Comparison of ENCODE assay signal across 24 cellular contexts in genomic region chr3:12815719-12816118, GRCh38. TPM values are rescaled to one million over a fixed set of nuclear protein-coding genes. Genes with fewer than 3 reads are reported as not detected.
DNase-seq lines count a peak whose midpoint lies in the region; ATAC-seq, FAIRE-seq and TF ChIP-seq lines count a peak whose summit lies in the region.
"Had no signal": no experiment of that assay in that cellular context is flagged by ENCODE, and none has a peak within 500 bp of the region (broad histone marks: within the 10 kb centered on the region; RNA-seq: fewer than 3 reads in every experiment).

No MANE protein-coding gene starts in this region.

- H3K9ac ChIP-seq in HepG2 (ENCODE audit: insufficient read depth, low read depth, low read length) (no peak overlapping the region), endodermal cell (ENCODE audit: extremely low read depth, low read length, poor library complexity, severe bottlenecking) (no peak overlapping the region)
- H3K9ac ChIP-seq: GM23248, KMS-11 had no signal

- no peaks in the 10 kb centered on the region for H3K79me2 ChIP-seq in HepG2 (ENCODE audit: insufficient read depth, low read length)

- no TSS peak for BruUV-seq in HepG2 (replicated peaks; lab: Mats Ljungman, UMichigan)

- in situ Hi-C loops in HepG2 (cut with HindIII; ENCODE audit: extremely low pct_ligation_motif_present, low pct_unique_long_range_greater_than_20kb), result no loop called here

- no peaks in the 10 kb centered on the region for H3K27me3 Mint-ChIP-seq in endodermal cell (ENCODE audit: insufficient read depth)
- no peaks in the 10 kb centered on the region for H3K27me3 Mint-ChIP-seq in activated CD8-positive, alpha-beta T cell treated with anti-CD3 and anti-CD28 coated beads, Interleukin-2, amount 10 ng/mL, durations not matched to agents 7 days and 5 days (ENCODE audit: low read depth)
- H3K27me3 Mint-ChIP-seq in activated CD8-positive, alpha-beta T cell treated with anti-CD3 and anti-CD28 coated beads for 36 hours, result no peaks in the 10 kb centered on the region

- H3K9me3 Mint-ChIP-seq in endodermal cell, result no peaks in the 10 kb centered on the region
- H3K9me3 Mint-ChIP-seq in activated CD8-positive, alpha-beta T cell treated with anti-CD3 and anti-CD28 coated beads, Interleukin-2, amount 10 ng/mL, durations not matched to agents 7 days and 5 days (ENCODE audit: insufficient read depth), result no peaks in the 10 kb centered on the region
- no peaks in the 10 kb centered on the region for H3K9me3 Mint-ChIP-seq in activated CD8-positive, alpha-beta T cell treated with anti-CD3 and anti-CD28 coated beads for 36 hours
- H3K9me3 Mint-ChIP-seq: CD8-positive, alpha-beta T cell; HFFc6 had no signal

- H3K27me3 ChIP-seq in HepG2 (ENCODE audit: control insufficient read depth in 1 of 2, insufficient read depth in 2 of 2, low read length in 2 of 2) (peaks cover 16 to 65% of the 10 kb centered on the region in 2 experiments), right lobe of liver (no peaks in the 10 kb centered on the region), endodermal cell (ENCODE audit: control insufficient read depth, insufficient read depth, low read length, poor library complexity, severe bottlenecking) (no peaks in the 10 kb centered on the region)
- H3K27me3 ChIP-seq: Peyer's patch had no signal

- TF ChIP-seq EP300 in HepG2 (IDR thresholded peaks at IDR 0.05; ENCODE audit: low read depth in 2 of 2, low read length in 2 of 2) (no peak), HepG2 (CRISPR knock-in tag; IDR thresholded peaks at IDR 0.05; ENCODE audit: borderline replicate concordance) (no peak)

- WGBS in HepG2 (ENCODE audit: low lambda C conversion rate), result no CpG with 5 or more reads among the region's 9 CpGs
- no CpG with 5 or more reads among the region's 9 CpGs for WGBS in right lobe of liver (ENCODE audit: insufficient coverage, low coverage, low lambda C conversion rate, missing lambda C conversion rate)
- 77 to 89% methylated on average over 3 to 9 of the region's 9 CpGs for WGBS in endodermal cell (ENCODE audit: insufficient coverage in 1 of 2, insufficient read length in 1 of 2), 2 experiments

- intact Hi-C loops in HepG2 (cut with micrococcal nuclease; ENCODE audit: unreplicated experiment) (no loop called here), right lobe of liver (cut with DNase I) (no loop called here), mucosa of descending colon (cut with DNase I, micrococcal nuclease) (no loop called here)
- intact Hi-C loops in activated CD8-positive, alpha-beta T cell treated with anti-CD3 and anti-CD28 coated beads for 36 hours (cut with micrococcal nuclease), result no loop called here

- no peak for TF ChIP-seq RAD21 in HepG2 (CRISPR knock-in tag; IDR thresholded peaks at IDR 0.05)

- no peaks in the 10 kb centered on the region for H3K9me3 ChIP-seq in HepG2 (ENCODE audit: low read length)
- no peaks in the 10 kb centered on the region for H3K9me3 ChIP-seq in right lobe of liver
- no peaks in the 10 kb centered on the region for H3K9me3 ChIP-seq in endodermal cell (ENCODE audit: control insufficient read depth, low read length)
- no peaks in the 10 kb centered on the region for H3K9me3 ChIP-seq in mucosa of descending colon
- H3K9me3 ChIP-seq: Peyer's patch had no signal

- POLR2A ChIA-PET in HepG2 (lab: Yijun Ruan, JAX), result no interaction called here
- POLR2A ChIA-PET in activated CD8-positive, alpha-beta T cell treated with anti-CD3 and anti-CD28 coated beads, Interleukin-2, amount 10 ng/mL, durations not matched to agents 7 days and 5 days (lab: Charles Lee), result no interaction called here
- POLR2A ChIA-PET in activated CD8-positive, alpha-beta T cell treated with anti-CD3 and anti-CD28 coated beads for 36 hours (lab: Charles Lee), result interaction anchor here (15.2 kb wide), 1 partner anchor 18 kb away, joined by 155 read pairs; no protein-coding TSS in a partner anchor

- H3K4me1 ChIP-seq in HepG2 (ENCODE audit: insufficient read depth, low read length), result 0 out of 2 replicates have a peak, but pooled peaks cover 4% of the 10 kb centered on the region
- no peaks in the 10 kb centered on the region for H3K4me1 ChIP-seq in right lobe of liver
- H3K4me1 ChIP-seq in endodermal cell (ENCODE audit: control insufficient read depth, insufficient read depth, low read length), result no peaks in the 10 kb centered on the region
- peaks cover under 1% of the 10 kb centered on the region for H3K4me1 ChIP-seq in mucosa of descending colon (ENCODE audit: low read depth)
- H3K4me1 ChIP-seq: Peyer's patch had no signal

- no peak for TF ChIP-seq POLR2A in HepG2 (IDR thresholded peaks at IDR 0.05; ENCODE audit: insufficient read depth in 1 of 2, low read depth in 2 of 2, low read length in 2 of 2)
- no peak for TF ChIP-seq POLR2A in right lobe of liver (IDR thresholded peaks at IDR 0.05)

- H3K36me3 Mint-ChIP-seq in endodermal cell (ENCODE audit: low read depth), result no peaks in the 10 kb centered on the region
- H3K36me3 Mint-ChIP-seq in activated CD8-positive, alpha-beta T cell treated with anti-CD3 and anti-CD28 coated beads, Interleukin-2, amount 10 ng/mL, durations not matched to agents 7 days and 5 days (ENCODE audit: low read depth), result no peaks in the 10 kb centered on the region
- no peaks in the 10 kb centered on the region for H3K36me3 Mint-ChIP-seq in activated CD8-positive, alpha-beta T cell treated with anti-CD3 and anti-CD28 coated beads for 36 hours (ENCODE audit: low read depth)
- H3K36me3 Mint-ChIP-seq: CD8-positive, alpha-beta T cell had no signal

- H3K4me1 Mint-ChIP-seq in endodermal cell, result peaks cover 2% of the 10 kb centered on the region
- peaks cover 3% of the 10 kb centered on the region for H3K4me1 Mint-ChIP-seq in activated CD8-positive, alpha-beta T cell treated with anti-CD3 and anti-CD28 coated beads, Interleukin-2, amount 10 ng/mL, durations not matched to agents 7 days and 5 days (ENCODE audit: low read depth)
- peaks cover 1% of the 10 kb centered on the region for H3K4me1 Mint-ChIP-seq in activated CD8-positive, alpha-beta T cell treated with anti-CD3 and anti-CD28 coated beads for 36 hours (ENCODE audit: low read depth)

- H3K4me3 ChIP-seq in HepG2 (replicated peaks in 1 of 3; ENCODE audit: insufficient read depth in 1 of 3, low read depth in 2 of 3, low read length in 3 of 3), result no peak overlapping the region
- H3K4me3 ChIP-seq in right lobe of liver, result no peak overlapping the region
- no peak overlapping the region for H3K4me3 ChIP-seq in endodermal cell (ENCODE audit: low read length)
- no peak overlapping the region for H3K4me3 ChIP-seq in mucosa of descending colon
- H3K4me3 ChIP-seq: GM23248, Peyer's patch, SK-N-MC had no signal

- no peak for DNase-seq in HepG2 (ENCODE audit: low spot score)
- DNase-seq in right lobe of liver, result no peak
- DNase-seq in RPMI8226, result peak; percentile 52
- DNase-seq in endodermal cell, result peak; percentile 77
- no peak for DNase-seq in activated CD8-positive, alpha-beta T cell treated with anti-CD3 and anti-CD28 coated beads, Interleukin-2, amount 10 ng/mL, durations not matched to agents 7 days and 5 days
- no peak for DNase-seq in activated CD8-positive, alpha-beta T cell treated with anti-CD3 and anti-CD28 coated beads for 36 hours
- no peak for DNase-seq in mucosa of descending colon
- DNase-seq: 8988T; CD8-positive, alpha-beta T cell; DMS79; GM23248; HFFc6; NCI-H1048; NCI-H146; NCI-H2081; NCI-H510A treated with DMSO at 0.1 percent for 48 hours; Peyer's patch; Right ventricle myocardium superior had no signal

- no peak overlapping the region for H3K4me3 Mint-ChIP-seq in endodermal cell
- no peak overlapping the region for H3K4me3 Mint-ChIP-seq in activated CD8-positive, alpha-beta T cell treated with anti-CD3 and anti-CD28 coated beads, Interleukin-2, amount 10 ng/mL, durations not matched to agents 7 days and 5 days
- no peak overlapping the region for H3K4me3 Mint-ChIP-seq in activated CD8-positive, alpha-beta T cell treated with anti-CD3 and anti-CD28 coated beads for 36 hours
- H3K4me3 Mint-ChIP-seq: CD8-positive, alpha-beta T cell; HFFc6 had no signal

- H3K27ac ChIP-seq in HepG2 (ENCODE audit: extremely low read length, insufficient read depth, low read length) (no peak overlapping the region), right lobe of liver (no peak overlapping the region), endodermal cell (ENCODE audit: low read depth, low read length) (no peak overlapping the region)
- H3K27ac ChIP-seq: GM23248, KMS-11, Peyer's patch, SK-N-MC had no signal

- CTCF ChIA-PET in HepG2 (lab: Yijun Ruan, JAX; ENCODE audit: low intra/inter-chr PET ratio, low total read pairs), result no interaction called here
- CTCF ChIA-PET in activated CD8-positive, alpha-beta T cell treated with anti-CD3 and anti-CD28 coated beads, Interleukin-2, amount 10 ng/mL, durations not matched to agents 7 days and 5 days (lab: Charles Lee), result no interaction called here
- CTCF ChIA-PET in activated CD8-positive, alpha-beta T cell treated with anti-CD3 and anti-CD28 coated beads for 36 hours (lab: Charles Lee), result no interaction called here

- FAIRE-seq in HepG2 (lab: Jason Lieb, UNC), result no peak
- FAIRE-seq: D721Med, G401.6, GM19239 had no signal

- H4K20me1 ChIP-seq in HepG2 (ENCODE audit: insufficient read depth, low read length), result no peaks in the 10 kb centered on the region

- H3K36me3 ChIP-seq in HepG2 (replicated peaks in 1 of 2; ENCODE audit: control insufficient read depth in 1 of 2, insufficient read depth in 2 of 2, low read length in 2 of 2) (no peaks in the 10 kb centered on the region), right lobe of liver (no peaks in the 10 kb centered on the region), endodermal cell (ENCODE audit: control insufficient read depth, insufficient read depth, low read length) (no peaks in the 10 kb centered on the region), mucosa of descending colon (ENCODE audit: low read depth) (no peaks in the 10 kb centered on the region)

- ATAC-seq in HepG2 (peak; percentile 13; the same call in 1 of the 3 replicates), right lobe of liver (no peak), GM21423 (IDR thresholded peaks at IDR 0.05; ENCODE audit: unreplicated experiment) (no peak), mucosa of descending colon (no peak)
- no peak for ATAC-seq in activated CD8-positive, alpha-beta T cell treated with anti-CD3 and anti-CD28 coated beads, Interleukin-2, amount 10 ng/mL, durations not matched to agents 7 days and 5 days
- no peak for ATAC-seq in activated CD8-positive, alpha-beta T cell treated with anti-CD3 and anti-CD28 coated beads for 36 hours
- ATAC-seq: CD8-positive, alpha-beta T cell had no signal

- H3K27ac Mint-ChIP-seq in endodermal cell, result no peak overlapping the region
- no peak overlapping the region for H3K27ac Mint-ChIP-seq in activated CD8-positive, alpha-beta T cell treated with anti-CD3 and anti-CD28 coated beads, Interleukin-2, amount 10 ng/mL, durations not matched to agents 7 days and 5 days
- H3K27ac Mint-ChIP-seq in activated CD8-positive, alpha-beta T cell treated with anti-CD3 and anti-CD28 coated beads for 36 hours, result no peak overlapping the region
- H3K27ac Mint-ChIP-seq: CD8-positive, alpha-beta T cell; HFFc6 had no signal

- TF ChIP-seq CTCF in HepG2 (CRISPR knock-in tag; IDR thresholded peaks at IDR 0.05), result no peak
- TF ChIP-seq CTCF in right lobe of liver (IDR thresholded peaks at IDR 0.05), result no peak
- peak; percentile 62 for TF ChIP-seq CTCF in endodermal cell (conservative IDR thresholded peaks at IDR 0.05)
- no peak for TF ChIP-seq CTCF in activated CD8-positive, alpha-beta T cell treated with anti-CD3 and anti-CD28 coated beads for 36 hours (IDR thresholded peaks at IDR 0.05)
- no peak for TF ChIP-seq CTCF in mucosa of descending colon (IDR thresholded peaks at IDR 0.05)

- H2AFZ ChIP-seq in HepG2 (ENCODE audit: low read length), result no peak overlapping the region
- H2AFZ ChIP-seq: GM23248 had no signal

- no peak overlapping the region for H3K4me2 ChIP-seq in HepG2 (ENCODE audit: low read depth, low read length)
- H3K4me2 ChIP-seq: KMS-11 had no signal

RNA-seq across cellular contexts. Expression of gene CAND2, which starts 19.2 kb away (rescaled TPM):
- not detected in 2 replicates for total RNA-seq in HepG2 (2016; rRNA removed; fragmentation: Illumina TruSeq; extraction: Trizol)
- total RNA-seq in HepG2 (2016; cell fraction: cytosol; rRNA removed; fragmentation: Illumina TruSeq; extraction: Trizol; ENCODE audit: low read depth), result not detected in 2 replicates
- not detected in 2 replicates for total RNA-seq in HepG2 (2016; cell fraction: insoluble cytoplasmic fraction; rRNA removed; fragmentation: Illumina TruSeq; extraction: Trizol)
- total RNA-seq in HepG2 (2016; cell fraction: membrane; rRNA removed; fragmentation: Illumina TruSeq; extraction: Trizol), result not detected in 2 replicates
- not detected in 2 replicates for total RNA-seq in HepG2 (2016; cell fraction: nucleus; rRNA removed; fragmentation: Illumina TruSeq; extraction: Trizol)
- polyA plus RNA-seq in HepG2 (2011; rRNA removed), result 0.01 and 0.09 TPM in 2 replicates
- 0.03 TPM in 1 of 2 replicates, not detected in the other for polyA plus RNA-seq in HepG2 (2011; cell fraction: cytosol; rRNA removed)
- polyA plus RNA-seq in HepG2 (2011; cell fraction: nucleus; rRNA removed), result 0.05 and 0.12 TPM in 2 replicates
- 0.07 and 0.13 TPM in 2 replicates for polyA plus RNA-seq in HepG2 (2012)
- polyA plus RNA-seq in HepG2 (2016; cell fraction: cytosol; fragmentation: Illumina TruSeq; extraction: Trizol; ENCODE audit: low read depth), result not detected in 2 replicates
- polyA plus RNA-seq in HepG2 (2016; cell fraction: insoluble cytoplasmic fraction; fragmentation: Illumina TruSeq; extraction: Trizol; ENCODE audit: low read depth), result not detected in 2 replicates
- polyA plus RNA-seq in HepG2 (2016; cell fraction: membrane; fragmentation: Illumina TruSeq; extraction: Trizol; ENCODE audit: low read depth), result not detected in 2 replicates
- polyA plus RNA-seq in HepG2 (2016; cell fraction: nucleus; fragmentation: Illumina TruSeq; extraction: Trizol; ENCODE audit: insufficient read depth, low read depth), result not detected in 2 replicates
- polyA minus RNA-seq in HepG2 (2011; rRNA and poly(A)+ RNA removed; ENCODE audit: low replicate concordance), result 0.04 and 0.26 TPM in 2 replicates
- not detected in 2 replicates for polyA minus RNA-seq in HepG2 (2011; cell fraction: cytosol; rRNA and poly(A)+ RNA removed)
- 0.12 TPM in 1 of 2 replicates, not detected in the other for polyA minus RNA-seq in HepG2 (2011; cell fraction: nucleus; rRNA and poly(A)+ RNA removed)
- 1 to 10 TPM in 2 of 6 experiments, under 1 TPM in 4; 0.61 to 4.4 (median 0.77) TPM for total RNA-seq in right lobe of liver
- total RNA-seq in endodermal cell, result 10 to 100 TPM in 1 of 2 donors, 1 to 10 TPM in 1; 7.8 to 15.0 TPM
- 12.4 TPM for polyA plus RNA-seq in endodermal cell (2013, experiment 1 of 2)
- polyA plus RNA-seq in endodermal cell (2013, experiment 2 of 2), result 10.1 TPM
- total RNA-seq in activated CD8-positive, alpha-beta T cell treated with anti-CD3 and anti-CD28 coated beads, Interleukin-2, amount 10 ng/mL, durations not matched to agents 7 days and 5 days, result under 1 TPM; 0.31 to 0.53 TPM
- total RNA-seq in activated CD8-positive, alpha-beta T cell treated with anti-CD3 and anti-CD28 coated beads for 36 hours, result 1 to 10 TPM; 1.5 to 1.9 TPM
- total RNA-seq in mucosa of descending colon, result 10 to 100 TPM in 1 of 3 donors, 1 to 10 TPM in 2; 1.3 to 14.1 (median 1.4) TPM

RNA-seq across cellular contexts. Expression of gene RPL32, which starts 25.6 kb away (rescaled TPM):
- 1,781 and 2,179 TPM in 2 replicates for total RNA-seq in HepG2 (2016; rRNA removed; fragmentation: Illumina TruSeq; extraction: Trizol)
- total RNA-seq in HepG2 (2016; cell fraction: cytosol; rRNA removed; fragmentation: Illumina TruSeq; extraction: Trizol; ENCODE audit: low read depth), result 3,269 and 3,354 TPM in 2 replicates
- 1,702 and 2,262 TPM in 2 replicates for total RNA-seq in HepG2 (2016; cell fraction: insoluble cytoplasmic fraction; rRNA removed; fragmentation: Illumina TruSeq; extraction: Trizol)
- 4,253 and 4,526 TPM in 2 replicates for total RNA-seq in HepG2 (2016; cell fraction: membrane; rRNA removed; fragmentation: Illumina TruSeq; extraction: Trizol)
- total RNA-seq in HepG2 (2016; cell fraction: nucleus; rRNA removed; fragmentation: Illumina TruSeq; extraction: Trizol), result 560 and 609 TPM in 2 replicates
- polyA plus RNA-seq in HepG2 (2011; rRNA removed), result 2,268 and 2,401 TPM in 2 replicates
- polyA plus RNA-seq in HepG2 (2011; cell fraction: cytosol; rRNA removed), result 1,778 and 1,795 TPM in 2 replicates
- polyA plus RNA-seq in HepG2 (2011; cell fraction: nucleus; rRNA removed), result 459 and 538 TPM in 2 replicates
- 2,727 and 3,505 TPM in 2 replicates for polyA plus RNA-seq in HepG2 (2012)
- polyA plus RNA-seq in HepG2 (2016; cell fraction: cytosol; fragmentation: Illumina TruSeq; extraction: Trizol; ENCODE audit: low read depth), result 4,453 and 4,819 TPM in 2 replicates
- polyA plus RNA-seq in HepG2 (2016; cell fraction: insoluble cytoplasmic fraction; fragmentation: Illumina TruSeq; extraction: Trizol; ENCODE audit: low read depth), result 2,446 and 2,535 TPM in 2 replicates
- polyA plus RNA-seq in HepG2 (2016; cell fraction: membrane; fragmentation: Illumina TruSeq; extraction: Trizol; ENCODE audit: low read depth), result 4,866 and 4,953 TPM in 2 replicates
- 1,119 and 1,145 TPM in 2 replicates for polyA plus RNA-seq in HepG2 (2016; cell fraction: nucleus; fragmentation: Illumina TruSeq; extraction: Trizol; ENCODE audit: insufficient read depth, low read depth)
- 371 and 1,174 TPM in 2 replicates for polyA minus RNA-seq in HepG2 (2011; rRNA and poly(A)+ RNA removed; ENCODE audit: low replicate concordance)
- polyA minus RNA-seq in HepG2 (2011; cell fraction: cytosol; rRNA and poly(A)+ RNA removed), result 694 and 812 TPM in 2 replicates
- polyA minus RNA-seq in HepG2 (2011; cell fraction: nucleus; rRNA and poly(A)+ RNA removed), result 216 and 257 TPM in 2 replicates
- 100 to 1,000 TPM; 322 to 555 (median 472) TPM for total RNA-seq in right lobe of liver
- total RNA-seq in endodermal cell, result 1,000 to 10,000 TPM; 1,362 to 1,580 TPM
- 2,723 TPM for polyA plus RNA-seq in endodermal cell (2013, experiment 1 of 2)
- 2,594 TPM for polyA plus RNA-seq in endodermal cell (2013, experiment 2 of 2)
- total RNA-seq in activated CD8-positive, alpha-beta T cell treated with anti-CD3 and anti-CD28 coated beads, Interleukin-2, amount 10 ng/mL, durations not matched to agents 7 days and 5 days, result 1,000 to 10,000 TPM; 1,764 to 1,890 TPM
- 1,000 to 10,000 TPM; 2,861 to 2,981 TPM for total RNA-seq in activated CD8-positive, alpha-beta T cell treated with anti-CD3 and anti-CD28 coated beads for 36 hours
- 1,000 to 10,000 TPM; 1,042 to 1,233 (median 1,185) TPM for total RNA-seq in mucosa of descending colon

RNA-seq across cellular contexts. Expression of gene TMEM40, which starts 56.7 kb away (rescaled TPM):
- total RNA-seq in HepG2 (2016; rRNA removed; fragmentation: Illumina TruSeq; extraction: Trizol), result not detected in 2 replicates
- not detected in 2 replicates for total RNA-seq in HepG2 (2016; cell fraction: cytosol; rRNA removed; fragmentation: Illumina TruSeq; extraction: Trizol; ENCODE audit: low read depth)
- total RNA-seq in HepG2 (2016; cell fraction: insoluble cytoplasmic fraction; rRNA removed; fragmentation: Illumina TruSeq; extraction: Trizol), result 0.09 TPM in 1 of 2 replicates, not detected in the other
- total RNA-seq in HepG2 (2016; cell fraction: membrane; rRNA removed; fragmentation: Illumina TruSeq; extraction: Trizol), result 0.12 TPM in 1 of 2 replicates, not detected in the other
- total RNA-seq in HepG2 (2016; cell fraction: nucleus; rRNA removed; fragmentation: Illumina TruSeq; extraction: Trizol), result not detected in 2 replicates
- polyA plus RNA-seq in HepG2 (2011; rRNA removed), result 0.16 and 0.22 TPM in 2 replicates
- 0.11 and 0.21 TPM in 2 replicates for polyA plus RNA-seq in HepG2 (2011; cell fraction: cytosol; rRNA removed)
- polyA plus RNA-seq in HepG2 (2011; cell fraction: nucleus; rRNA removed), result not detected in 2 replicates
- polyA plus RNA-seq in HepG2 (2012), result 0.29 TPM in 1 of 2 replicates, not detected in the other
- not detected in 2 replicates for polyA plus RNA-seq in HepG2 (2016; cell fraction: cytosol; fragmentation: Illumina TruSeq; extraction: Trizol; ENCODE audit: low read depth)
- polyA plus RNA-seq in HepG2 (2016; cell fraction: insoluble cytoplasmic fraction; fragmentation: Illumina TruSeq; extraction: Trizol; ENCODE audit: low read depth), result not detected in 2 replicates
- 0.51 TPM in 1 of 2 replicates, not detected in the other for polyA plus RNA-seq in HepG2 (2016; cell fraction: membrane; fragmentation: Illumina TruSeq; extraction: Trizol; ENCODE audit: low read depth)
- polyA plus RNA-seq in HepG2 (2016; cell fraction: nucleus; fragmentation: Illumina TruSeq; extraction: Trizol; ENCODE audit: insufficient read depth, low read depth), result not detected in 2 replicates
- polyA minus RNA-seq in HepG2 (2011; rRNA and poly(A)+ RNA removed; ENCODE audit: low replicate concordance), result 0.56 TPM in 1 of 2 replicates, not detected in the other
- not detected in 2 replicates for polyA minus RNA-seq in HepG2 (2011; cell fraction: cytosol; rRNA and poly(A)+ RNA removed)
- polyA minus RNA-seq in HepG2 (2011; cell fraction: nucleus; rRNA and poly(A)+ RNA removed), result not detected in 2 replicates
- 1 to 10 TPM in 1 of 6 experiments, under 1 TPM in 2, not detected in 3; 0.35 to 1.1 (median 0.51) TPM for total RNA-seq in right lobe of liver
- total RNA-seq in endodermal cell, result not detected
- polyA plus RNA-seq in endodermal cell (2013, experiment 1 of 2), result not detected
- not detected for polyA plus RNA-seq in endodermal cell (2013, experiment 2 of 2)
- not detected for total RNA-seq in activated CD8-positive, alpha-beta T cell treated with anti-CD3 and anti-CD28 coated beads, Interleukin-2, amount 10 ng/mL, durations not matched to agents 7 days and 5 days
- total RNA-seq in activated CD8-positive, alpha-beta T cell treated with anti-CD3 and anti-CD28 coated beads for 36 hours, result not detected
- not detected for total RNA-seq in mucosa of descending colon
- total RNA-seq: CD8-positive, alpha-beta T cell; GM23248; Peyer's patch had no signal
- polyA plus RNA-seq: GM23248 had no signal

Comparison
In these comparisons a context has a peak if more than half of its experiments do, and no peak if none do; other contexts are left out.
1. DNase-seq: peak in RPMI8226 (single experiment) and endodermal cell (single experiment); none in HepG2 (single experiment), right lobe of liver (0 of 3), activated CD8-positive, alpha-beta T cell treated with anti-CD3 and anti-CD28 coated beads, Interleukin-2, amount 10 ng/mL, durations not matched to agents 7 days and 5 days (single experiment), activated CD8-positive, alpha-beta T cell treated with anti-CD3 and anti-CD28 coated beads for 36 hours (single experiment) and mucosa of descending colon (0 of 3).